9 cellular contexts compared by ENCODE assay signal in genomic region chr19:52691215-52691610, GRCh38. TPM values are rescaled to one million over a fixed set of nuclear protein-coding genes. Genes with fewer than 3 reads are reported as not detected.
DNase-seq lines count a peak whose midpoint lies in the region; ATAC-seq, FAIRE-seq and TF ChIP-seq lines count a peak whose summit lies in the region.
"Had no signal": no experiment of that assay in that cellular context is flagged by ENCODE, and none has a peak within 500 bp of the region (broad histone marks: within the 10 kb centered on the region; RNA-seq: fewer than 3 reads in every experiment).

No MANE protein-coding gene starts in this region.

- no peak overlapping the region for H2BK120ac ChIP-seq in H1 (replicated peaks; ENCODE audit: low read depth, low read length)

- no peak overlapping the region for H3K14ac ChIP-seq in H1 (ENCODE audit: insufficient read length)

- no peak for ATAC-seq in PC-3

- H3K9ac ChIP-seq in PC-3 (ENCODE audit: low read length) (peak overlapping the region; percentile 46; the same call in 1 of the 2 replicates), H1 (replicated peaks in 1 of 4; ENCODE audit: extremely low read depth in 1 of 4, low read depth in 3 of 4, low read length in 3 of 4) (no peak overlapping the region)

- H2BK20ac ChIP-seq in H1 (ENCODE audit: low read length), result no peak overlapping the region

- no peak overlapping the region for H3K4ac ChIP-seq in H1 (replicated peaks; ENCODE audit: insufficient read length, low read depth, low read length)

- whole genome bisulfite sequencing in H1 (ENCODE audit: extremely low coverage in 1 of 2, insufficient coverage in 1 of 2, insufficient read length in 1 of 2, insufficient replicate concordance in 2 of 2, low coverage in 1 of 2, low lambda C conversion rate in 2 of 2, missing lambda C conversion rate in 1 of 2), 2 experiments, result 43% methylated on average over 15 of the region's 15 CpGs; no CpG with 5 or more reads in 1 of the 2 experiments

- no peak overlapping the region for H4K8ac ChIP-seq in H1 (ENCODE audit: extremely low read depth, insufficient read depth, low read length)

- peak overlapping the region; percentile 75 for H3K27ac ChIP-seq in C4-2B
- peak overlapping the region; percentile 81 for H3K27ac ChIP-seq in PC-3 (ENCODE audit: low read length)
- H3K27ac ChIP-seq in H1 (ENCODE audit: low read depth, low read length), result no peak overlapping the region
- peak overlapping the region; percentile 76 for H3K27ac ChIP-seq in neutrophil

- BruUV-seq in PC-3 (replicated peaks; lab: Mats Ljungman, UMichigan), result no TSS peak

- no peak overlapping the region for H4K91ac ChIP-seq in H1 (replicated peaks; ENCODE audit: insufficient read length, low read length)

- no peak overlapping the region for H2BK5ac ChIP-seq in H1 (ENCODE audit: low read depth, low read length)

- H3K79me1 ChIP-seq in H1 (ENCODE audit: low read depth, low read length), result no peaks in the 10 kb centered on the region

- TF ChIP-seq CTCF in C4-2B (conservative IDR thresholded peaks at IDR 0.05) (no peak), PC-3 (conservative IDR thresholded peaks at IDR 0.05; ENCODE audit: low read depth, low read length) (no peak), H1 (IDR thresholded peaks at IDR 0.05; ENCODE audit: control extremely low read depth in 1 of 3, insufficient read depth in 1 of 3, low read depth in 1 of 3, low read length in 3 of 3) (no peak), neutrophil (IDR thresholded peaks at IDR 0.05) (no peak)

- H3K4me3 ChIP-seq in PC-3 (ENCODE audit: low read length), result 0 out of 2 replicates have a peak overlapping the region, but pooled peaks have one; percentile 99
- peak overlapping the region; percentile 68 to 92 (median 70); a peak in 5 of 8 replicates for H3K4me3 ChIP-seq in H1 (ENCODE audit: extremely low read depth in 1 of 4, insufficient read depth in 2 of 4, low read depth in 3 of 4, low read length in 4 of 4)
- H3K4me3 ChIP-seq in neutrophil (ENCODE audit: low read depth in 1 of 2, low read length in 1 of 2), result peak overlapping the region; percentile 64 to 74

- peaks cover 11% of the 10 kb centered on the region for H3K23me2 ChIP-seq in H1 (ENCODE audit: low read depth, low read length)

- FAIRE-seq in H1 (lab: Jason Lieb, UNC) (no peak), frontal cortex (lab: Jason Lieb, UNC) (no peak)

- no peak for TF ChIP-seq EP300 in H1 (IDR thresholded peaks at IDR 0.05; ENCODE audit: borderline replicate concordance in 1 of 2, low read depth in 2 of 2, low read length in 2 of 2)

- H3K4me1 ChIP-seq in PC-3 (ENCODE audit: insufficient read depth, low read length), result peaks cover 26% of the 10 kb centered on the region
- H3K4me1 ChIP-seq in H1 (replicated peaks in 1 of 4; ENCODE audit: control insufficient read depth in 3 of 4, insufficient read depth in 4 of 4, low read length in 3 of 4), result no peaks in the 10 kb centered on the region; a peak in 2 of 7 replicates
- peaks cover 12 to 32% of the 10 kb centered on the region in 2 experiments for H3K4me1 ChIP-seq in neutrophil (ENCODE audit: control insufficient read depth in 1 of 2, insufficient read depth in 1 of 2, low read depth in 1 of 2, low read length in 1 of 2)

- TF ChIP-seq RAD21 in H1 (IDR thresholded peaks at IDR 0.05 in 1 of 2, conservative IDR thresholded peaks at IDR 0.05 in 1 of 2; ENCODE audit: low read depth in 2 of 2, low read length in 2 of 2), result no peak

- H3K36me3 ChIP-seq in PC-3 (ENCODE audit: low read depth, low read length) (no peaks in the 10 kb centered on the region; the same call in 1 of the 2 replicates), H1 (ENCODE audit: control insufficient read depth in 2 of 4, insufficient read depth in 4 of 4, low read length in 3 of 4) (no peaks in the 10 kb centered on the region), neutrophil (no peaks in the 10 kb centered on the region)

- H3K79me2 ChIP-seq in PC-3 (ENCODE audit: low read length) (peaks cover 35% of the 10 kb centered on the region), H1 (ENCODE audit: control insufficient read depth in 1 of 2, insufficient read depth in 2 of 2, low read length in 2 of 2) (no peaks in the 10 kb centered on the region; a peak in 1 of 4 replicates)

- H3F3A ChIP-seq in PC-3 (ENCODE audit: low read length, unreplicated experiment), result no peaks in the 10 kb centered on the region

- H3K9me3 ChIP-seq in PC-3 (ENCODE audit: low read length), result no peaks in the 10 kb centered on the region; the same call in 1 of the 2 replicates
- 0 out of 4 replicates have a peak, but pooled peaks cover 0 to 2% of the 10 kb centered on the region in 2 experiments for H3K9me3 ChIP-seq in H1 (ENCODE audit: insufficient read depth in 2 of 2, low read depth in 1 of 2, low read length in 1 of 2)
- no peaks in the 10 kb centered on the region for H3K9me3 ChIP-seq in neutrophil

- no peaks in the 10 kb centered on the region for H4K20me1 ChIP-seq in PC-3 (ENCODE audit: low read length)
- H4K20me1 ChIP-seq in H1 (replicated peaks in 1 of 2; ENCODE audit: control insufficient read depth in 1 of 2, insufficient read depth in 2 of 2, low read length in 2 of 2), result no peaks in the 10 kb centered on the region

- H2AFZ ChIP-seq in PC-3 (ENCODE audit: low read length) (peak overlapping the region; percentile 98), H1 (ENCODE audit: low read length) (no peak overlapping the region)

- no peak overlapping the region for H4K5ac ChIP-seq in H1 (ENCODE audit: insufficient read length, low read depth, low read length)

- no peak overlapping the region for H3K23ac ChIP-seq in H1 (ENCODE audit: insufficient read length)

- no peak overlapping the region for H3K56ac ChIP-seq in H1 (replicated peaks; ENCODE audit: insufficient read length, low read depth, low read length)

- CTCF ChIA-PET in PC-3 (lab: Charles Lee), result no interaction called here
- CTCF ChIA-PET in H1 (lab: Charles Lee; ENCODE audit: partially characterized antibody), result interaction anchor here (0.9 to 1.3 kb wide), 3 partner anchors 33 to 58 kb away, joined by 3 to 4 read pairs (median 4); no protein-coding TSS in a partner anchor

- H2BK15ac ChIP-seq in H1 (ENCODE audit: low read length), result no peak overlapping the region

- H2BK12ac ChIP-seq in H1 (ENCODE audit: low read depth, low read length), result no peak overlapping the region

- H3K18ac ChIP-seq in H1 (ENCODE audit: extremely low read depth, low read length), result no peak overlapping the region

- H3K27me3 ChIP-seq in PC-3 (ENCODE audit: low read length) (no peaks in the 10 kb centered on the region), H1 (replicated peaks in 1 of 4; ENCODE audit: control insufficient read depth in 3 of 4, extremely low read depth in 1 of 4, insufficient read depth in 3 of 4, low read length in 3 of 4) (peaks cover 0 to 6% (median 1%) of the 10 kb centered on the region in 4 experiments; a peak in 3 of 7 replicates), neutrophil (no peaks in the 10 kb centered on the region)

- no peak overlapping the region for H2AK5ac ChIP-seq in H1 (ENCODE audit: low read depth, low read length)

- intact Hi-C loops in PC-3 (cut with micrococcal nuclease), result loop anchor here (2.0 to 5.0 kb wide), 2 partner anchors 26 to 54 kb away; partner anchors contain the start of gene ZNF83

- H3K9me2 ChIP-seq in PC-3 (replicated peaks; ENCODE audit: low read length), result no peaks in the 10 kb centered on the region

- H3K4me2 ChIP-seq in PC-3 (ENCODE audit: low read length) (peak overlapping the region; percentile 97; the same call in 1 of the 2 replicates), H1 (ENCODE audit: insufficient read depth in 1 of 2, low read depth in 2 of 2, low read length in 2 of 2) (peak overlapping the region; percentile 70 to 94)

- POLR2A ChIA-PET in PC-3 (lab: Charles Lee; ENCODE audit: unreplicated experiment) (no interaction called here), H1 (lab: Charles Lee; ENCODE audit: partially characterized antibody) (no interaction called here)

- no peak for TF ChIP-seq POLR2A in H1 (IDR thresholded peaks at IDR 0.05; ENCODE audit: control extremely low read depth in 1 of 2, low read depth in 2 of 2, low read length in 2 of 2)

- no peak for DNase-seq in PC-3
- DNase-seq in H1 (ENCODE audit: low read depth in 1 of 2, low spot score in 2 of 2), result no peak
- DNase-seq in DMS114 treated with DMSO at 0.1 percent for 48 hours (lab: John Stamatoyannopoulos, UW; ENCODE audit: unreplicated experiment), result no peak
- DNase-seq in NOMO-1 treated with DMSO at 0.1 percent for 48 hours (lab: John Stamatoyannopoulos, UW; ENCODE audit: unreplicated experiment), result no peak
- no peak for DNase-seq in frontal cortex (ENCODE audit: low spot score in 2 of 2)
- DNase-seq in cerebellar nuclear complex (lab: John Stamatoyannopoulos, UW), result no peak
- DNase-seq: NCI-H1436 had no signal

TF ChIP-seq in H1, 55 proteins besides CTCF, POLR2A, EP300 and RAD21 (continues in another document):
- TF ChIP-seq RXRA (IDR thresholded peaks at IDR 0.05; ENCODE audit: insufficient read depth, low read depth, low read length) (no peak), YY1 (IDR thresholded peaks at IDR 0.05; ENCODE audit: low read depth, low read length) (no peak), CTBP2 (IDR thresholded peaks at IDR 0.05; ENCODE audit: borderline replicate concordance, insufficient read depth, insufficient read length, low read length) (no peak), NANOG (IDR thresholded peaks at IDR 0.05; ENCODE audit: insufficient read depth, low read depth, low read length, poor library complexity, severe bottlenecking) (no peak)

RNA-seq across cellular contexts. Expression of gene ZNF611, which starts 43.6 kb away (rescaled TPM):
- total RNA-seq in PC-3 (2014; rRNA removed), result 8.4 and 12.7 TPM in 2 replicates
- 17.7 and 19.0 TPM in 2 replicates for total RNA-seq in H1 (2021; fragmentation: NEBNext Ultra II Directional; extraction: Animal tissue kit (Norgen Biotek cat#: 25700))
- polyA plus RNA-seq in H1 (2011; rRNA removed), result 1.9 and 2.2 TPM in 2 replicates
- polyA plus RNA-seq in H1 (2011; cell fraction: cytosol; rRNA removed), result 2.1 TPM
- 4.7 TPM for polyA plus RNA-seq in H1 (2011; cell fraction: nucleus; rRNA removed)
- 3.9 to 9.6 TPM (median 5.0 TPM) in 4 replicates for polyA plus RNA-seq in H1 (2012, experiment 1 of 2)
- polyA plus RNA-seq in H1 (2012, experiment 2 of 2), result 1.7 TPM
- 7.1 TPM for polyA plus RNA-seq in H1 (2013, experiment 1 of 2)
- polyA plus RNA-seq in H1 (2013, experiment 2 of 2), result 7.0 TPM
- 16.9 and 34.4 TPM in 2 replicates for polyA minus RNA-seq in H1 (2011; rRNA and poly(A)+ RNA removed)
- 13.9 TPM for polyA minus RNA-seq in H1 (2011; cell fraction: cytosol; rRNA and poly(A)+ RNA removed)
- 19.3 TPM for polyA minus RNA-seq in H1 (2011; cell fraction: nucleus; rRNA and poly(A)+ RNA removed)
- 20.4 TPM for total RNA-seq in frontal cortex

RNA-seq across cellular contexts. Expression of gene ZNF83, which starts 53.1 kb away (rescaled TPM):
- total RNA-seq in PC-3 (2014; rRNA removed) (32.9 and 45.4 TPM in 2 replicates), frontal cortex (29.3 TPM)
- total RNA-seq in H1 (2021; fragmentation: NEBNext Ultra II Directional; extraction: Animal tissue kit (Norgen Biotek cat#: 25700)), result 19.4 and 19.7 TPM in 2 replicates
- polyA plus RNA-seq in H1 (2011; rRNA removed), result 9.8 and 13.2 TPM in 2 replicates
- polyA plus RNA-seq in H1 (2011; cell fraction: cytosol; rRNA removed), result 15.5 TPM
- polyA plus RNA-seq in H1 (2011; cell fraction: nucleus; rRNA removed), result 17.9 TPM
- 12.7 to 20.3 TPM (median 15.5 TPM) in 4 replicates for polyA plus RNA-seq in H1 (2012, experiment 1 of 2)
- 0.92 TPM for polyA plus RNA-seq in H1 (2012, experiment 2 of 2)
- 21.9 TPM for polyA plus RNA-seq in H1 (2013, experiment 1 of 2)
- 18.9 TPM for polyA plus RNA-seq in H1 (2013, experiment 2 of 2)
- polyA minus RNA-seq in H1 (2011; rRNA and poly(A)+ RNA removed), result 19.4 and 23.9 TPM in 2 replicates
- polyA minus RNA-seq in H1 (2011; cell fraction: cytosol; rRNA and poly(A)+ RNA removed), result 7.3 TPM
- polyA minus RNA-seq in H1 (2011; cell fraction: nucleus; rRNA and poly(A)+ RNA removed), result 33.9 TPM
